ENCODE assay signal across 1 cellular context in the genomic region with DNA sequence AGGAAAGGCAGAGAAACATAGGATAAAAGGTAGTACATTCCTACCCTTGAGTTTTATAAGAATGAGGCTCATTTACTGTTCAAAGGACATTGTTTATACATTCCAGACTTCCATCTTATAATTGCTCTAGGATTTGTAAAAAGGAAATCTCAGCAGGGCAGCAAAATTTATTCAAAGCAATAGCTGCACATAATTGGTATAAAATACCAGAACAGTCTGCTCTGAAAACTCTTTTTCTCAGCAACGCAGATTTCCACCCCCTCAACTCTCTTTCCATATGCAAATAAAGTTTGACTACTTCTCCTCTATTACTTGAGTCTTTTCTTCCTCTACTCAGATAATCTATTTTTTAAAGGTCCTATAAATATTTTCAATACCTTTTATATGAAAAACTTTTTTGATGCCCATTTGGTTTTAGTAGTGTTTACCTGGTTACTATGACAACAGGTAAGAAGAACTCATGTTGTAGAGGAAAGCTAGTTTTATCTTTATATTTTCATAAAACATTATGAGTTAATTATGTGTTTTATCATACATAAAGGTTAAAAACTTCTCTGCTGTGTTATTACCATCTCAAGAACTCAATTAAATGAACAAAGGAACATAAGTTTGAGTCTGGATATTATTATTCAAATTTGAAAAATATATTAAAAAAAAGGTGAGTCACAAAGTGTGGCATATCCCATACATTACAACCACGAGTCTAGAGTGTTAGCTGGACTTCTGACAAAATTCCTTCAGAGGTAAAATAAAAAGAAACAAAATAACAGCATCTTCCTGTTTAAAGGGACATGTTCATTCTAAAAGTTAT.
TF ChIP-seq lines count a peak whose summit lies in the region.

No MANE protein-coding gene starts in this region.

TF ChIP-seq in WTC11, 78 proteins besides CTCF, POLR2A, EP300 and RAD21 (continued from another document):
- TF ChIP-seq, protein P1, sequence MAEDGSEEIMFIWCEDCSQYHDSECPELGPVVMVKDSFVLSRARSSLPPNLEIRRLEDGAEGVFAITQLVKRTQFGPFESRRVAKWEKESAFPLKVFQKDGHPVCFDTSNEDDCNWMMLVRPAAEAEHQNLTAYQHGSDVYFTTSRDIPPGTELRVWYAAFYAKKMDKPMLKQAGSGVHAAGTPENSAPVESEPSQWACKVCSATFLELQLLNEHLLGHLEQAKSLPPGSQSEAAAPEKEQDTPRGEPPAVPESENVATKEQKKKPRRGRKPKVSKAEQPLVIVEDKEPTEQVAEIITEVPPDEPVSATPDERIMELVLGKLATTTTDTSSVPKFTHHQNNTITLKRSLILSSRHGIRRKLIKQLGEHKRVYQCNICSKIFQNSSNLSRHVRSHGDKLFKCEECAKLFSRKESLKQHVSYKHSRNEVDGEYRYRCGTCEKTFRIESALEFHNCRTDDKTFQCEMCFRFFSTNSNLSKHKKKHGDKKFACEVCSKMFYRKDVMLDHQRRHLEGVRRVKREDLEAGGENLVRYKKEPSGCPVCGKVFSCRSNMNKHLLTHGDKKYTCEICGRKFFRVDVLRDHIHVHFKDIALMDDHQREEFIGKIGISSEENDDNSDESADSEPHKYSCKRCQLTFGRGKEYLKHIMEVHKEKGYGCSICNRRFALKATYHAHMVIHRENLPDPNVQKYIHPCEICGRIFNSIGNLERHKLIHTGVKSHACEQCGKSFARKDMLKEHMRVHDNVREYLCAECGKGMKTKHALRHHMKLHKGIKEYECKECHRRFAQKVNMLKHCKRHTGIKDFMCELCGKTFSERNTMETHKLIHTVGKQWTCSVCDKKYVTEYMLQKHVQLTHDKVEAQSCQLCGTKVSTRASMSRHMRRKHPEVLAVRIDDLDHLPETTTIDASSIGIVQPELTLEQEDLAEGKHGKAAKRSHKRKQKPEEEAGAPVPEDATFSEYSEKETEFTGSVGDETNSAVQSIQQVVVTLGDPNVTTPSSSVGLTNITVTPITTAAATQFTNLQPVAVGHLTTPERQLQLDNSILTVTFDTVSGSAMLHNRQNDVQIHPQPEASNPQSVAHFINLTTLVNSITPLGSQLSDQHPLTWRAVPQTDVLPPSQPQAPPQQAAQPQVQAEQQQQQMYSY (CRISPR knock-in tag; IDR thresholded peaks at IDR 0.05): no peak
- TF ChIP-seq PRRX2 (CRISPR knock-in tag; IDR thresholded peaks at IDR 0.05): no peak
- TF ChIP-seq EMX1 (CRISPR knock-in tag; IDR thresholded peaks at IDR 0.05): no peak
- TF ChIP-seq NFE2L1 (CRISPR knock-in tag; IDR thresholded peaks at IDR 0.05): no peak
- TF ChIP-seq RORB (CRISPR knock-in tag; IDR thresholded peaks at IDR 0.05): no peak
- no peak for TF ChIP-seq ZNF671 (CRISPR knock-in tag; IDR thresholded peaks at IDR 0.05)
- no peak for TF ChIP-seq SOX15 (CRISPR knock-in tag; IDR thresholded peaks at IDR 0.05)
- no peak for TF ChIP-seq GTF2I (CRISPR knock-in tag; conservative IDR thresholded peaks at IDR 0.05)
- TF ChIP-seq GRHL2 (CRISPR knock-in tag; IDR thresholded peaks at IDR 0.05; ENCODE audit: insufficient replicate concordance, severe bottlenecking): no peak
- no peak for TF ChIP-seq NFYB (CRISPR knock-in tag; conservative IDR thresholded peaks at IDR 0.05; ENCODE audit: low read depth)
